20 cellular contexts compared by ENCODE assay signal in the genomic region with DNA sequence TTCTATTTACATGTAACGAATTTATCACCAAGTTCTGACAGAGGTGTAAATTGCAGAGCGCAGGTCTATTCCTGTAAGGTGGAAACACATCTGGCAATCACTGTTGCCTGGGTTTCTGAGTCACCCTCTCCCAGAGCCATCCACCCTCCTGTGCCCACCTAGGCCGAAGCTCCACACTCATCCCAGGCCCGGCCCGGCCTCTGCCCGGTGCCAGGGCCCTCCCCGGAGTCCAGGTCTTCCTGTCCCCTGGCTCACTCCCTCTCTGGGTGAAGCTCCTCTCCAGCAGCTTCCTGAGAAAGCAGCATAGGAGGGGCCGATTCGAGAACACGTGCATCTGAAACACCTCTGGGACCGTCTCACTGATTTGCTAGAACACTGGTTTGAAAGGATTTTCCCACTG.
DNase-seq lines count a peak whose midpoint lies in the region; ATAC-seq, FAIRE-seq and TF ChIP-seq lines count a peak whose summit lies in the region.
"Had no signal": no experiment of that assay in that cellular context is flagged by ENCODE, and none has a peak within 500 bp of the region (broad histone marks: within the 10 kb centered on the region; RNA-seq: fewer than 3 reads in every experiment).

No MANE protein-coding gene starts in this region.

- H3K4me3 Mint-ChIP-seq in chondrocyte (ENCODE audit: unreplicated experiment): no peak overlapping the region
- H3K4me3 Mint-ChIP-seq: CD14-positive monocyte; CD4-positive, alpha-beta memory T cell; CD8-positive, alpha-beta memory T cell had no signal

- no peak overlapping the region for H3K4ac ChIP-seq in H1 (replicated peaks; ENCODE audit: insufficient read length, low read depth, low read length)

- no peak for TF ChIP-seq EP300 in H1 (IDR thresholded peaks at IDR 0.05; ENCODE audit: borderline replicate concordance in 1 of 2, low read depth in 2 of 2, low read length in 2 of 2)

- no peaks in the 10 kb centered on the region for H3K79me2 ChIP-seq in H1 (ENCODE audit: control insufficient read depth in 1 of 2, insufficient read depth in 2 of 2, low read length in 2 of 2)

- no peaks in the 10 kb centered on the region for H4K20me1 ChIP-seq in BLaER1 treated with 17β-estradiol and CSF1 and Interleukin-3, amounts not matched to agents 10 nM and 100 nM
- H4K20me1 ChIP-seq in H1 (replicated peaks in 1 of 2; ENCODE audit: control insufficient read depth in 1 of 2, insufficient read depth in 2 of 2, low read length in 2 of 2): no peaks in the 10 kb centered on the region

- H3K4me3 ChIP-seq in BLaER1 treated with 17β-estradiol and CSF1 and Interleukin-3, amounts not matched to agents 10 nM and 100 nM: no peak overlapping the region
- no peak overlapping the region for H3K4me3 ChIP-seq in H1 (ENCODE audit: extremely low read depth in 1 of 4, insufficient read depth in 2 of 4, low read depth in 3 of 4, low read length in 4 of 4)

- no peaks in the 10 kb centered on the region for H3K27me3 ChIP-seq in BLaER1 treated with 17β-estradiol and CSF1 and Interleukin-3, amounts not matched to agents 10 nM and 100 nM
- H3K27me3 ChIP-seq in H1 (replicated peaks in 1 of 4; ENCODE audit: control insufficient read depth in 3 of 4, extremely low read depth in 1 of 4, insufficient read depth in 3 of 4, low read length in 3 of 4): no peaks in the 10 kb centered on the region
- H3K27me3 ChIP-seq: BE2C had no signal

- no peak overlapping the region for H2AFZ ChIP-seq in H1 (ENCODE audit: low read length)

- FAIRE-seq in H1 (lab: Jason Lieb, UNC): no peak
- FAIRE-seq: A204.1, G401.6, GM12891 had no signal

- H3K9me3 Mint-ChIP-seq in chondrocyte (ENCODE audit: low read depth): peaks cover 37% of the 10 kb centered on the region

- H3K4me2 ChIP-seq in BLaER1 treated with 17β-estradiol and CSF1 and Interleukin-3, amounts not matched to agents 10 nM and 100 nM: peak overlapping the region in 9 of 11 experiments; percentile 9 to 88 (median 72); a peak in 16 of 22 replicates
- H3K4me2 ChIP-seq in H1 (ENCODE audit: insufficient read depth in 1 of 2, low read depth in 2 of 2, low read length in 2 of 2): no peak overlapping the region

- peaks cover 8% of the 10 kb centered on the region; the same call in 1 of the 2 replicates for H3K23me2 ChIP-seq in H1 (ENCODE audit: low read depth, low read length)

- H3K36me3 ChIP-seq in BLaER1 treated with 17β-estradiol and CSF1 and Interleukin-3, amounts not matched to agents 10 nM and 100 nM: peaks cover 0 to 5% (median 0%) of the 10 kb centered on the region in 11 experiments; a peak in 4 of 22 replicates
- H3K36me3 ChIP-seq in H1 (ENCODE audit: control insufficient read depth in 2 of 4, insufficient read depth in 4 of 4, low read length in 3 of 4): peaks cover 0 to 5% (median 0%) of the 10 kb centered on the region in 4 experiments; a peak in 1 of 8 replicates
- H3K36me3 ChIP-seq: BE2C had no signal

- H3K27me3 Mint-ChIP-seq in chondrocyte (ENCODE audit: low read depth): peaks cover 3% of the 10 kb centered on the region
- H3K27me3 Mint-ChIP-seq: CD4-positive, alpha-beta memory T cell; CD4-positive, CD25-positive, alpha-beta regulatory T cell had no signal

- CTCF ChIA-PET in H1 (lab: Charles Lee; ENCODE audit: partially characterized antibody): interaction anchor here (0.6 to 5.1 kb wide), 33 partner anchors 9 to 643 kb away, joined by 3 to 30 read pairs (median 4); no protein-coding TSS in a partner anchor

- H3K79me1 ChIP-seq in H1 (ENCODE audit: low read depth, low read length): no peaks in the 10 kb centered on the region; the same call in 1 of the 2 replicates

- H2BK5ac ChIP-seq in H1 (ENCODE audit: low read depth, low read length): no peak overlapping the region

- TF ChIP-seq RAD21 in H1 (IDR thresholded peaks at IDR 0.05 in 1 of 2, conservative IDR thresholded peaks at IDR 0.05 in 1 of 2; ENCODE audit: low read depth in 2 of 2, low read length in 2 of 2): no peak

- TF ChIP-seq POLR2A in H1 (IDR thresholded peaks at IDR 0.05; ENCODE audit: control extremely low read depth in 1 of 2, low read depth in 2 of 2, low read length in 2 of 2): no peak

- TF ChIP-seq CTCF in H1 (IDR thresholded peaks at IDR 0.05; ENCODE audit: control extremely low read depth in 1 of 3, insufficient read depth in 1 of 3, low read depth in 1 of 3, low read length in 3 of 3) (no peak), chondrocyte (IDR thresholded peaks at IDR 0.05) (no peak)

- no peak for DNase-seq in H1 (ENCODE audit: low read depth in 1 of 2, low spot score in 2 of 2)
- DNase-seq in chondrocyte (ENCODE audit: low spot score): no peak
- no peak for DNase-seq in NCI-H2171 treated with DMSO at 0.1 percent for 48 hours (lab: John Stamatoyannopoulos, UW)
- DNase-seq: 8988T; ACHN; BE2C; C1 segment of cervical spinal cord; CD4-positive, alpha-beta memory T cell; CD4-positive, CD25-positive, alpha-beta regulatory T cell; CD8-positive, alpha-beta memory T cell; COR-L47; DMS 273 treated with DMSO at 0.1 percent for 48 hours; DMS79 treated with DMSO at 0.1 percent for 48 hours; GF-D8 had no signal

- H2BK120ac ChIP-seq in H1 (replicated peaks; ENCODE audit: low read depth, low read length): no peak overlapping the region

- peak overlapping the region in 5 of 11 experiments; percentile 34 to 70 (median 56); a peak in 10 of 22 replicates for H3K27ac ChIP-seq in BLaER1 treated with 17β-estradiol and CSF1 and Interleukin-3, amounts not matched to agents 10 nM and 100 nM
- no peak overlapping the region for H3K27ac ChIP-seq in H1 (ENCODE audit: low read depth, low read length)

- H3K56ac ChIP-seq in H1 (replicated peaks; ENCODE audit: insufficient read length, low read depth, low read length): no peak overlapping the region

- H2BK20ac ChIP-seq in H1 (ENCODE audit: low read length): no peak overlapping the region

- no peak overlapping the region for H3K27ac Mint-ChIP-seq in chondrocyte (ENCODE audit: unreplicated experiment)
- H3K27ac Mint-ChIP-seq: CD14-positive monocyte; CD4-positive, alpha-beta memory T cell; CD4-positive, CD25-positive, alpha-beta regulatory T cell; CD8-positive, alpha-beta memory T cell had no signal

- H3K9me3 ChIP-seq in BLaER1 treated with 17β-estradiol and CSF1 and Interleukin-3, amounts not matched to agents 10 nM and 100 nM (replicated peaks in 1 of 11): peaks cover 37 to 71% (median 55%) of the 10 kb centered on the region in 11 experiments
- peaks cover 15 to 22% of the 10 kb centered on the region in 2 experiments for H3K9me3 ChIP-seq in H1 (ENCODE audit: insufficient read depth in 2 of 2, low read depth in 1 of 2, low read length in 1 of 2)

- H4K5ac ChIP-seq in H1 (ENCODE audit: insufficient read length, low read depth, low read length): no peak overlapping the region

- H3K14ac ChIP-seq in H1 (ENCODE audit: insufficient read length): no peak overlapping the region

- H2BK12ac ChIP-seq in H1 (ENCODE audit: low read depth, low read length): no peak overlapping the region

- H3K4me1 ChIP-seq in BLaER1 treated with 17β-estradiol and CSF1 and Interleukin-3, amounts not matched to agents 10 nM and 100 nM: peaks cover 8 to 57% (median 33%) of the 10 kb centered on the region in 10 experiments
- no peaks in the 10 kb centered on the region; a peak in 1 of 7 replicates for H3K4me1 ChIP-seq in H1 (replicated peaks in 1 of 4; ENCODE audit: control insufficient read depth in 3 of 4, insufficient read depth in 4 of 4, low read length in 3 of 4)
- H3K4me1 ChIP-seq: BE2C had no signal

- H3K18ac ChIP-seq in H1 (ENCODE audit: extremely low read depth, low read length): no peak overlapping the region

- H4K8ac ChIP-seq in H1 (ENCODE audit: extremely low read depth, insufficient read depth, low read length): peak overlapping the region; percentile 18; the same call in 1 of the 2 replicates

- H2AK5ac ChIP-seq in H1 (ENCODE audit: low read depth, low read length): no peak overlapping the region

- 89% methylated on average over 11 of the region's 11 CpGs; no CpG with 5 or more reads in 1 of the 2 experiments for WGBS in H1 (ENCODE audit: extremely low coverage in 1 of 2, insufficient coverage in 1 of 2, insufficient read length in 1 of 2, insufficient replicate concordance in 2 of 2, low coverage in 1 of 2, low lambda C conversion rate in 2 of 2, missing lambda C conversion rate in 1 of 2), 2 experiments

- no peak overlapping the region for H2BK15ac ChIP-seq in H1 (ENCODE audit: low read length)

- ATAC-seq in GM18868 (IDR thresholded peaks at IDR 0.05; ENCODE audit: unreplicated experiment): no peak

- no peaks in the 10 kb centered on the region for H3K4me1 Mint-ChIP-seq in chondrocyte (ENCODE audit: low read depth)
- H3K4me1 Mint-ChIP-seq: CD14-positive monocyte; CD4-positive, alpha-beta memory T cell; CD4-positive, CD25-positive, alpha-beta regulatory T cell; CD8-positive, alpha-beta memory T cell had no signal

- H3K23ac ChIP-seq in H1 (ENCODE audit: insufficient read length): no peak overlapping the region

- peaks cover 3% of the 10 kb centered on the region for H3K36me3 Mint-ChIP-seq in chondrocyte (ENCODE audit: low read depth)
- H3K36me3 Mint-ChIP-seq: CD14-positive monocyte had no signal

- peak overlapping the region in 4 of 11 experiments; percentile 23 to 63 (median 42); a peak in 5 of 22 replicates for H3K9ac ChIP-seq in BLaER1 treated with 17β-estradiol and CSF1 and Interleukin-3, amounts not matched to agents 10 nM and 100 nM
- H3K9ac ChIP-seq in H1 (replicated peaks in 1 of 4; ENCODE audit: extremely low read depth in 1 of 4, low read depth in 3 of 4, low read length in 3 of 4): no peak overlapping the region

- no peak overlapping the region for H4K91ac ChIP-seq in H1 (replicated peaks; ENCODE audit: insufficient read length, low read length)

- POLR2A ChIA-PET in H1 (lab: Charles Lee; ENCODE audit: partially characterized antibody): no interaction called here

TF ChIP-seq in H1, 55 proteins besides CTCF, POLR2A, EP300 and RAD21:
- TF ChIP-seq RBBP5 (IDR thresholded peaks at IDR 0.05; ENCODE audit: borderline replicate concordance, low read depth, low read length): no peak

Comparison
In these comparisons a context has a peak if more than half of its experiments do, and no peak if none do; other contexts are left out.
1. H3K4me2 ChIP-seq: peak in BLaER1 treated with 17β-estradiol and CSF1 and Interleukin-3, amounts not matched to agents 10 nM and 100 nM (9 of 11); none in H1 (0 of 2).